In genomic region chr19:39913682-39914333, GRCh38 we compare ENCODE assay signal across 11 cellular contexts.
"Had no signal": no experiment of that assay in that cellular context is flagged by ENCODE, and none has a peak within 500 bp of the region (broad histone marks: within the 10 kb centered on the region; RNA-seq: fewer than 3 reads in every experiment).

No MANE protein-coding gene starts in this region.

- H3K36me3 ChIP-seq: vagina had no signal

- DNase-seq: activated CD8-positive, alpha-beta memory T cell treated with anti-CD3 and anti-CD28 coated beads, Interleukin-2, amount 50 U/mL, for 48 hours; activated naive CD4-positive, alpha-beta T cell; central memory CD4-positive, alpha-beta T cell; effector memory CD8-positive, alpha-beta T cell; erythroblast; immature natural killer cell; mammary epithelial cell; stimulated activated CD4-positive, alpha-beta T cell treated with anti-CD3 and anti-CD28 coated beads, Interleukin-15, amount 100 ng/mL, for 24 hours; stimulated activated CD4-positive, alpha-beta T cell treated with anti-CD3 and anti-CD28 coated beads, Interleukin-4, amount 100 ng/mL, for 24 hours had no signal

- H3K27ac ChIP-seq: vagina had no signal

- H3K9me3 ChIP-seq: vagina had no signal

- H3K4me1 ChIP-seq: vagina had no signal

- H3K4me3 ChIP-seq: vagina had no signal

- ATAC-seq: activated CD4-positive, CD25-positive, alpha-beta regulatory T cell treated with anti-CD3 and anti-CD28 coated beads, Interleukin-2, amount 50 U/mL, for 24 hours; effector memory CD8-positive, alpha-beta T cell had no signal

- H3K27me3 ChIP-seq: vagina had no signal
